Comparison of ENCODE assay signal across 26 cellular contexts in genomic region chr3:110974902-110975301, GRCh38.
"Had no signal": no experiment of that assay in that cellular context is flagged by ENCODE, and none has a peak within 500 bp of the region (broad histone marks: within the 10 kb centered on the region; RNA-seq: fewer than 3 reads in every experiment).

No MANE protein-coding gene starts in this region.

- H3K36me3 ChIP-seq: left ventricle myocardium inferior, neural progenitor cell, ovary, right lobe of liver, tibial nerve, upper lobe of right lung, vagina had no signal

- FAIRE-seq: kidney had no signal

- H3K36me3 Mint-ChIP-seq: immature natural killer cell; natural killer cell treated with Interleukin-12 subunit alpha and Interleukin-12 subunit beta and Interleukin-15 and Interleukin-18, amount 100 ng/mL, for 72 hours; neural progenitor cell; stimulated activated naive B cell treated with anti-CD40 and anti-IgM and Interleukin-4, amounts not matched to agents 10 μg/mL and 1 μg/mL and 100 μg/mL, for 72 hours had no signal

- H3K9me3 Mint-ChIP-seq: natural killer cell treated with Interleukin-12 subunit alpha and Interleukin-12 subunit beta and Interleukin-15 and Interleukin-18, amount 100 ng/mL, for 72 hours; stimulated activated naive B cell treated with anti-CD40 and anti-IgM and Interleukin-4, amounts not matched to agents 10 μg/mL and 1 μg/mL and 100 μg/mL, for 72 hours had no signal

- H3K4me1 Mint-ChIP-seq: immature natural killer cell; neural progenitor cell; stimulated activated naive B cell treated with anti-CD40 and anti-IgM and Interleukin-4, amounts not matched to agents 10 μg/mL and 1 μg/mL and 100 μg/mL, for 72 hours; stimulated activated naive CD8-positive, alpha-beta T cell treated with anti-CD3 and anti-CD28 coated beads, Interleukin-15, amount 100 ng/mL, for 72 hours had no signal

- H3K9me3 ChIP-seq: ovary, psoas muscle, right lobe of liver, testis, upper lobe of right lung, vagina had no signal

- ATAC-seq: left cardiac atrium; natural killer cell treated with Interleukin-12 subunit alpha and Interleukin-12 subunit beta and Interleukin-15 and Interleukin-18, amount 100 ng/mL, for 72 hours; psoas muscle; stimulated activated naive B cell treated with anti-CD40 and anti-IgM and Interleukin-4, amounts not matched to agents 10 μg/mL and 1 μg/mL and 100 μg/mL, for 72 hours; stimulated activated naive CD8-positive, alpha-beta T cell treated with anti-CD3 and anti-CD28 coated beads, Interleukin-15, amount 100 ng/mL, for 72 hours; upper lobe of right lung had no signal

- H3K27ac ChIP-seq: dorsolateral prefrontal cortex, left ventricle myocardium inferior, neural progenitor cell, ovary, psoas muscle, right lobe of liver, testis, tibial nerve, upper lobe of right lung, vagina had no signal

- H3K4me3 Mint-ChIP-seq: immature natural killer cell; natural killer cell treated with Interleukin-12 subunit alpha and Interleukin-12 subunit beta and Interleukin-15 and Interleukin-18, amount 100 ng/mL, for 72 hours; neural progenitor cell; stimulated activated naive B cell treated with anti-CD40 and anti-IgM and Interleukin-4, amounts not matched to agents 10 μg/mL and 1 μg/mL and 100 μg/mL, for 72 hours; stimulated activated naive CD8-positive, alpha-beta T cell treated with anti-CD3 and anti-CD28 coated beads, Interleukin-15, amount 100 ng/mL, for 72 hours had no signal

- H3K27ac Mint-ChIP-seq: immature natural killer cell; natural killer cell treated with Interleukin-12 subunit alpha and Interleukin-12 subunit beta and Interleukin-15 and Interleukin-18, amount 100 ng/mL, for 72 hours; neural progenitor cell; stimulated activated naive B cell treated with anti-CD40 and anti-IgM and Interleukin-4, amounts not matched to agents 10 μg/mL and 1 μg/mL and 100 μg/mL, for 72 hours; stimulated activated naive CD8-positive, alpha-beta T cell treated with anti-CD3 and anti-CD28 coated beads, Interleukin-15, amount 100 ng/mL, for 72 hours had no signal

- H3K4me1 ChIP-seq: left ventricle myocardium inferior, neural progenitor cell, psoas muscle, testis, upper lobe of right lung, vagina had no signal

- H3K27me3 ChIP-seq: dorsolateral prefrontal cortex, neural progenitor cell, ovary, right lobe of liver, testis, tibial nerve, upper lobe of right lung, vagina had no signal

- H3K4me3 ChIP-seq: dorsolateral prefrontal cortex, left ventricle myocardium inferior, lung, neural progenitor cell, ovary, psoas muscle, right lobe of liver, testis, tibial nerve, upper lobe of right lung, vagina had no signal

- DNase-seq: cortex of kidney; dorsolateral prefrontal cortex; effector CD8-positive, alpha-beta T cell; foreskin fibroblast; immature natural killer cell; kidney; left cardiac atrium; left ventricle myocardium inferior; mesenchymal stem cell; midbrain; nucleus accumbens; ovary; psoas muscle; retina; right lobe of liver; stimulated activated CD4-positive, alpha-beta T cell treated with anti-CD3 and anti-CD28 coated beads, Interleukin-2, amount 100 ng/mL, for 24 hours; stimulated activated CD4-positive, alpha-beta T cell treated with anti-CD3 and anti-CD28 coated beads, Interleukin-4, amount 100 ng/mL, for 4 hours; stimulated activated naive B cell treated with anti-CD40 and anti-IgM and Interleukin-4, amounts not matched to agents 10 μg/mL and 1 μg/mL and 100 μg/mL, for 72 hours; stimulated activated naive CD8-positive, alpha-beta T cell treated with anti-CD3 and anti-CD28 coated beads, Interleukin-15, amount 100 ng/mL, for 72 hours; testis; upper lobe of right lung had no signal
